23 cellular contexts compared by ENCODE assay signal in the genomic region with DNA sequence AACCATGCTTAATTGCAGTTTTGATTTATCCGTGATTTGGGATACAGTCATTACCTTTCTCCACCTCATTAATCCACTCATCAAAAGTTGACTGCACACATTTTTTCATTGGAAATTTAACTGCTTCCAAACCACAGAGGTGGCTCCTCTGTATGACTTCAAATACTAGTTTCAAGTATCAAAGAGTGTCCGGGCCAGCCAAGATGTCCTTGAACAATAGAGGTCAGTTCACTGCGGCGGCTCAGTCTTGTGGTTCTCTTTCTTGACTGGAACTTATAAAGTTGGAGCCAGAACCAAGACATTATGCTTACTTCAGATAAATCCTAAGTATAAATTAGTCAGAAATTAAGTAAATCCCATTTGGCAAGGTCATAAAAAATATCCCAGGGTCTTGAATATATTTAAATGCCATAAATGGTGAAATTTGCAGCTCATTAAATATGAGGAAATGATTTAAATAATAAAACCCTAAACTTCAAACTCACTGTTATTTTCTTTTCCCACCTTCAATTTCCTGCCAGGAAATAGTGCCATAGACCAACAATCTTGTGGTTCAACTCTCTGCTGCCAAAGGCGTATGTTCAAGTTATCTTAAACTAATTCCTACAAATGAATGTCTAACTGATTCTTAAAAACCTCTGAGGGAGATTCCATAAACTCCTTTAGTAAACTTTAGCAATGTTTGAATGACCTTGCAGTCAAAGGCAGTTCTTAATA.
DNase-seq lines count a peak whose midpoint lies in the region; ATAC-seq and TF ChIP-seq lines count a peak whose summit lies in the region.
"Had no signal": no experiment of that assay in that cellular context is flagged by ENCODE, and none has a peak within 500 bp of the region (broad histone marks: within the 10 kb centered on the region; RNA-seq: fewer than 3 reads in every experiment).

No MANE protein-coding gene starts in this region.

- ATAC-seq in PC-3 = no peak
- ATAC-seq in foreskin keratinocyte = no peak
- no peak for ATAC-seq in GM18870 (IDR thresholded peaks at IDR 0.05; ENCODE audit: unreplicated experiment)
- ATAC-seq: body of pancreas had no signal

- no peak overlapping the region for H3K4ac ChIP-seq in mesenchymal stem cell (ENCODE audit: low read depth in 1 of 2, low read length in 2 of 2)

- no peak overlapping the region for H3K4me3 Mint-ChIP-seq in immature natural killer cell
- H3K4me3 Mint-ChIP-seq: IgD-negative memory B cell; T-helper 2 cell treated with Interferon-gamma antibody and Interleukin-4, amounts not matched to agents 5 μg/mL and 100 μg/mL, for 36 hours had no signal

- peaks cover 12% of the 10 kb centered on the region for H3K4me1 ChIP-seq in PC-3 (ENCODE audit: insufficient read depth, low read length)
- H3K4me1 ChIP-seq in mesenchymal stem cell (ENCODE audit: control insufficient read depth, insufficient read depth, low read depth, low read length) = no peaks in the 10 kb centered on the region
- no peaks in the 10 kb centered on the region for H3K4me1 ChIP-seq in foreskin keratinocyte
- H3K4me1 ChIP-seq: sigmoid colon had no signal

- in situ Hi-C loops in brain microvascular endothelial cell (cut with HindIII; ENCODE audit: low pct_ligation_motif_present, low sequenced_read_pairs) = no loop called here

- H2BK5ac ChIP-seq in mesenchymal stem cell (ENCODE audit: low read depth, low read length, poor library complexity, severe bottlenecking) = peak overlapping the region; percentile 5

- peaks cover 7 to 14% of the 10 kb centered on the region in 2 donors for H3K4me1 Mint-ChIP-seq in immature natural killer cell
- H3K4me1 Mint-ChIP-seq: IgD-negative memory B cell had no signal

- H3F3A ChIP-seq in PC-3 (ENCODE audit: low read length, unreplicated experiment) = no peaks in the 10 kb centered on the region

- no peak overlapping the region for H2AFZ ChIP-seq in PC-3 (ENCODE audit: low read length)
- H2AFZ ChIP-seq in mesenchymal stem cell (ENCODE audit: low read depth, low read length) = no peak overlapping the region

- H3K23ac ChIP-seq in mesenchymal stem cell (ENCODE audit: low read length in 2 of 2) = no peak overlapping the region

- BruUV-seq in PC-3 (replicated peaks; lab: Mats Ljungman, UMichigan) = no TSS peak

- H3K9me3 ChIP-seq in PC-3 (ENCODE audit: low read length) (no peaks in the 10 kb centered on the region), mesenchymal stem cell (ENCODE audit: control insufficient read depth, low read length) (no peaks in the 10 kb centered on the region)
- H3K9me3 ChIP-seq: body of pancreas, ovary, sigmoid colon had no signal

- no peaks in the 10 kb centered on the region for H3K79me2 ChIP-seq in PC-3 (ENCODE audit: low read length)

- intact Hi-C loops in PC-3 (cut with micrococcal nuclease) = no loop called here

- H3K36me3 Mint-ChIP-seq in immature natural killer cell = no peaks in the 10 kb centered on the region
- H3K36me3 Mint-ChIP-seq: IgD-negative memory B cell had no signal

- H3K27me3 ChIP-seq in PC-3 (ENCODE audit: low read length) (no peaks in the 10 kb centered on the region), brain microvascular endothelial cell (replicated peaks) (no peaks in the 10 kb centered on the region), mesenchymal stem cell (ENCODE audit: control insufficient read depth in 1 of 2, insufficient read depth in 1 of 2, low read length in 2 of 2) (no peaks in the 10 kb centered on the region), foreskin keratinocyte (no peaks in the 10 kb centered on the region)
- H3K27me3 ChIP-seq: body of pancreas, ovary, sigmoid colon had no signal

- H2BK15ac ChIP-seq in mesenchymal stem cell (ENCODE audit: low read depth, poor library complexity, severe bottlenecking) = no peak overlapping the region

- no peak overlapping the region for H2AK5ac ChIP-seq in mesenchymal stem cell (ENCODE audit: low read length, severe bottlenecking)

- no peak overlapping the region for H3K4me3 ChIP-seq in PC-3 (ENCODE audit: low read length)
- H3K4me3 ChIP-seq in brain microvascular endothelial cell (ENCODE audit: low read depth, low read length) = no peak overlapping the region
- no peak overlapping the region for H3K4me3 ChIP-seq in mesenchymal stem cell (ENCODE audit: insufficient read depth in 1 of 2, low read depth in 1 of 2, low read length in 2 of 2)
- H3K4me3 ChIP-seq: body of pancreas, lung, ovary, sigmoid colon had no signal

- no peak overlapping the region for H3K14ac ChIP-seq in mesenchymal stem cell (ENCODE audit: low read length in 2 of 2)

- no peaks in the 10 kb centered on the region for H3K79me1 ChIP-seq in mesenchymal stem cell (replicated peaks; ENCODE audit: low read length, poor library complexity, severe bottlenecking)

- WGBS in mesenchymal stem cell = 99% methylated on average over 5 of the region's 5 CpGs

- H3K36me3 ChIP-seq in PC-3 (ENCODE audit: low read depth, low read length) = no peaks in the 10 kb centered on the region
- H3K36me3 ChIP-seq in brain microvascular endothelial cell (replicated peaks) = no peaks in the 10 kb centered on the region
- H3K36me3 ChIP-seq in mesenchymal stem cell (ENCODE audit: control insufficient read depth in 1 of 2, insufficient read depth in 2 of 2, low read depth in 1 of 2, low read length in 2 of 2) = no peaks in the 10 kb centered on the region
- H3K36me3 ChIP-seq: ovary, sigmoid colon had no signal

- peak; percentile 43 for DNase-seq in Daoy (ENCODE audit: low read depth)
- no peak for DNase-seq in PC-3
- no peak for DNase-seq in brain microvascular endothelial cell
- DNase-seq in mesenchymal stem cell = no peak
- DNase-seq in immature natural killer cell = no peak
- no peak for DNase-seq in foreskin keratinocyte
- DNase-seq in HuH-7.5 (ENCODE audit: low spot score) = no peak
- DNase-seq: activated CD4-positive, CD25-positive, alpha-beta regulatory T cell; activated naive CD4-positive, alpha-beta T cell; body of pancreas; DND-41; glutamatergic neuron; H7; MV-4-11; NCI-H2029; NCI-H446 treated with DMSO at 0.1 percent for 48 hours; ovary; sigmoid colon; stimulated activated CD4-positive, alpha-beta T cell treated with anti-CD3 and anti-CD28 coated beads, Interleukin-1b, Interleukin-23, amount 100 ng/mL, for 48 hours had no signal

- H4K91ac ChIP-seq in mesenchymal stem cell (ENCODE audit: low read length) = no peak overlapping the region

- H3K27ac ChIP-seq in PC-3 (ENCODE audit: low read length) (peak overlapping the region; percentile 75), brain microvascular endothelial cell (peak overlapping the region; percentile 50), mesenchymal stem cell (ENCODE audit: low read length, poor library complexity, severe bottlenecking) (peak overlapping the region; percentile 92), foreskin keratinocyte (no peak overlapping the region)
- H3K27ac ChIP-seq: body of pancreas, ovary had no signal

- CTCF ChIA-PET in PC-3 (lab: Charles Lee) = no interaction called here

- H3K4me2 ChIP-seq in PC-3 (ENCODE audit: low read length) (peak overlapping the region; percentile 62), mesenchymal stem cell (ENCODE audit: low read length, poor library complexity, severe bottlenecking) (no peak overlapping the region)

- no peaks in the 10 kb centered on the region for H3K9me2 ChIP-seq in PC-3 (replicated peaks; ENCODE audit: low read length)

- H2BK120ac ChIP-seq in mesenchymal stem cell (ENCODE audit: low read depth, low read length) = no peak overlapping the region

- TF ChIP-seq CTCF in PC-3 (conservative IDR thresholded peaks at IDR 0.05; ENCODE audit: low read depth, low read length) (no peak), brain microvascular endothelial cell (IDR thresholded peaks at IDR 0.05; ENCODE audit: low read depth, low read length, missing control alignments) (no peak), foreskin keratinocyte (conservative IDR thresholded peaks at IDR 0.05) (no peak)

- no peak overlapping the region for H3K27ac Mint-ChIP-seq in immature natural killer cell
- H3K27ac Mint-ChIP-seq: IgD-negative memory B cell; T-helper 2 cell treated with Interferon-gamma antibody and Interleukin-4, amounts not matched to agents 5 μg/mL and 100 μg/mL, for 36 hours had no signal

- no peak overlapping the region for H2BK12ac ChIP-seq in mesenchymal stem cell (ENCODE audit: low read length in 2 of 2)

- H4K20me1 ChIP-seq in PC-3 (ENCODE audit: low read length) = no peaks in the 10 kb centered on the region

- peaks cover 0 to 4% (median 0%) of the 10 kb centered on the region in 6 donors for H3K9me3 Mint-ChIP-seq in immature natural killer cell

- H3K27me3 Mint-ChIP-seq in immature natural killer cell (ENCODE audit: low read depth in 3 of 3) = peaks cover 1 to 13% (median 4%) of the 10 kb centered on the region in 3 donors
- H3K27me3 Mint-ChIP-seq: IgD-negative memory B cell had no signal

- H4K8ac ChIP-seq in mesenchymal stem cell (ENCODE audit: low read length) = no peak overlapping the region

- H3K9ac ChIP-seq in PC-3 (ENCODE audit: low read length) (peak overlapping the region; percentile 12; the same call in 1 of the 2 replicates), mesenchymal stem cell (ENCODE audit: low read length) (no peak overlapping the region)

- POLR2A ChIA-PET in PC-3 (lab: Charles Lee; ENCODE audit: unreplicated experiment) = no interaction called here

- no peak overlapping the region for H3K18ac ChIP-seq in mesenchymal stem cell (ENCODE audit: low read depth in 1 of 2, low read length in 2 of 2)
